ENCODE assay signal across 1 cellular context in the genomic region with DNA sequence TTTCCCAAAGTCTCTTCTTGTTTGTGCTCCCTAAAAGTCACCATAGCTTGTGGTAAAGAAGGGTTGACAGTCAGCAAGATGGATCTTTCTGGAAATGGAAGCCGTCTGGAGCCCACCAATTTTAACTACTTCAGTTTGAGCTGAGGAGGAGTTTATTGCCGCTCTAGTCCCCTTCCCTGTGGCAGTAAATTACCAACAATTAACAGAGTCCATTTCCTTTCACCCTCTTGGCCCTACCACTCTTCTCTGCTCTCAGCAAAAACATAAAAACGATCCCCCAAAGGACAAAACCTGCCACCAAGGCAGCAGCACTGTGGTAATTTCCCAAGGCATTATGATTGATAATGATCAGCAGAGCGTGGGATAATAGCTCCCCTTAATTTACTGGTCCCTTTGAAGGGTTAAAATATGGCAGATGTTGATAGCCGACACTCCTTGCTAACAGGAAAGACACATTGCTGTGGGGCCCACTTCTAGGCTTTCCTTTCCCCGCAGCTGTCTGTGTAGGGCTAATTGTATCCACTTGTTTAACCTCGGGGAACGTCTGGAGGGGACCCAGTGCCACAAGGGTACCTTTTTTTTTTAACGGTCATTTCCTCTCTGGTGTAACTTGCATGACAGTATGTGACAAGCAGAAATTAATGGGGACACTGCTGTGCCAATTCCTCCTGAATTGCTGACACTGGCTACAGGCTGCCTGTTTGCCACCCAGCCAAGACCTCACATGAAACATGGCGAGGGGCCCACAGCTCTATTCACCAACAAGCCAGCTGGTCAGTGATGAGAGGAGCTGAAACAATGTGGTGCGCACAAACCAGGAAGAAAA.
TF ChIP-seq lines count a peak whose summit lies in the region.

No MANE protein-coding gene starts in this region.

TF ChIP-seq in IMR-90, 13 proteins besides CTCF, POLR2A, EP300 and RAD21 (continued from another document):
- no peak for TF ChIP-seq MXI1 (IDR thresholded peaks at IDR 0.05; ENCODE audit: borderline replicate concordance, low read depth, low read length)
